8 cellular contexts compared by ENCODE assay signal in genomic region chr17:77375917-77376651, GRCh38.
DNase-seq lines count a peak whose midpoint lies in the region; FAIRE-seq and TF ChIP-seq lines count a peak whose summit lies in the region.

No MANE protein-coding gene starts in this region.

- H3K4me3 ChIP-seq in SK-N-MC (0 out of 2 replicates have a peak overlapping the region, but pooled peaks have one; percentile 82), ascending aorta (peak overlapping the region in 1 of 2 donors; percentile 80), mesenchymal stem cell (ENCODE audit: insufficient read depth in 1 of 2, low read depth in 1 of 2, low read length in 2 of 2) (peak overlapping the region in 1 of 2 experiments; percentile 93)

- H3K4ac ChIP-seq in mesenchymal stem cell (ENCODE audit: low read depth in 1 of 2, low read length in 2 of 2), result peak overlapping the region in 1 of 2 experiments; percentile 65

- no peak for TF ChIP-seq CTCF in ascending aorta (IDR thresholded peaks at IDR 0.05)

- H4K8ac ChIP-seq in mesenchymal stem cell (ENCODE audit: low read length), result peak overlapping the region; percentile 53

- H3K36me3 ChIP-seq in SK-N-MC (ENCODE audit: insufficient read depth, low read length), result no peaks in the 10 kb centered on the region
- H3K36me3 ChIP-seq in ascending aorta, result no peaks in the 10 kb centered on the region
- H3K36me3 ChIP-seq in mesenchymal stem cell (ENCODE audit: control insufficient read depth in 1 of 2, insufficient read depth in 2 of 2, low read depth in 1 of 2, low read length in 2 of 2), result peaks cover 3 to 31% of the 10 kb centered on the region in 2 experiments

- peak overlapping the region in 1 of 2 experiments; percentile 39 for H3K14ac ChIP-seq in mesenchymal stem cell (ENCODE audit: low read length in 2 of 2)

- peak overlapping the region; percentile 66 for H4K91ac ChIP-seq in mesenchymal stem cell (ENCODE audit: low read length)

- no peak overlapping the region for H2BK120ac ChIP-seq in mesenchymal stem cell (ENCODE audit: low read depth, low read length)

- H3K4me2 ChIP-seq in mesenchymal stem cell (ENCODE audit: low read length, poor library complexity, severe bottlenecking), result peak overlapping the region; percentile 5

- H3K4me1 ChIP-seq in ascending aorta, result peaks cover 59 to 74% of the 10 kb centered on the region in 2 donors
- peaks cover 70% of the 10 kb centered on the region for H3K4me1 ChIP-seq in mesenchymal stem cell (ENCODE audit: control insufficient read depth, insufficient read depth, low read depth, low read length)

- DNase-seq in AML-193 (lab: John Stamatoyannopoulos, UW) (peak; percentile 24 to 52), SK-N-MC (ENCODE audit: low read depth, low spot score) (no peak), ascending aorta (ENCODE audit: low spot score in 2 of 2) (no peak), mesenchymal stem cell (peak; percentile 73), COR-L47 (lab: John Stamatoyannopoulos, UW) (no peak), frontal cortex (ENCODE audit: low spot score in 2 of 2) (no peak), occipital lobe (lab: John Stamatoyannopoulos, UW) (no peak)
- peak; percentile 32 to 74 (median 60) for DNase-seq in stimulated activated naive CD4-positive, alpha-beta T cell (lab: John Stamatoyannopoulos, UW)

- WGBS in mesenchymal stem cell, result 69% methylated on average over 20 of the region's 20 CpGs

- H3K9ac ChIP-seq in SK-N-MC (ENCODE audit: insufficient read length) (no peak overlapping the region), mesenchymal stem cell (ENCODE audit: low read length) (peak overlapping the region; percentile 96)

- H2BK15ac ChIP-seq in mesenchymal stem cell (ENCODE audit: low read depth, poor library complexity, severe bottlenecking), result no peak overlapping the region

- H2BK12ac ChIP-seq in mesenchymal stem cell (ENCODE audit: low read length in 2 of 2), result peak overlapping the region in 1 of 2 experiments; percentile 24

- no peak overlapping the region for H2AFZ ChIP-seq in mesenchymal stem cell (ENCODE audit: low read depth, low read length)

- H3K27ac ChIP-seq in SK-N-MC (0 out of 2 replicates have a peak overlapping the region, but pooled peaks have one; percentile 36), ascending aorta (peak overlapping the region; percentile 92), mesenchymal stem cell (ENCODE audit: low read length, poor library complexity, severe bottlenecking) (peak overlapping the region; percentile 0)

- H3K9me3 ChIP-seq in SK-N-MC (ENCODE audit: low read depth, low read length) (no peaks in the 10 kb centered on the region), ascending aorta (no peaks in the 10 kb centered on the region), mesenchymal stem cell (ENCODE audit: control insufficient read depth, low read length) (no peaks in the 10 kb centered on the region)

- H3K18ac ChIP-seq in mesenchymal stem cell (ENCODE audit: low read depth in 1 of 2, low read length in 2 of 2), result peak overlapping the region; percentile 23 to 49

- no peak overlapping the region for H2AK5ac ChIP-seq in mesenchymal stem cell (ENCODE audit: low read length, severe bottlenecking)

- intact Hi-C loops in ascending aorta (cut with DNase I), result loop anchor here (2.0 to 5.0 kb wide), 2 partner anchors 33 to 101 kb away; no protein-coding TSS in a partner anchor

- no peak overlapping the region for H2BK5ac ChIP-seq in mesenchymal stem cell (ENCODE audit: low read depth, low read length, poor library complexity, severe bottlenecking)

- FAIRE-seq in frontal cortex (lab: Jason Lieb, UNC), result no peak

- peaks cover 1% of the 10 kb centered on the region for H3K79me1 ChIP-seq in mesenchymal stem cell (replicated peaks; ENCODE audit: low read length, poor library complexity, severe bottlenecking)

- H3K27me3 ChIP-seq in ascending aorta, result no peaks in the 10 kb centered on the region
- no peaks in the 10 kb centered on the region for H3K27me3 ChIP-seq in mesenchymal stem cell (ENCODE audit: control insufficient read depth in 1 of 2, insufficient read depth in 1 of 2, low read length in 2 of 2)

- peak overlapping the region in 1 of 2 experiments; percentile 90 for H3K23ac ChIP-seq in mesenchymal stem cell (ENCODE audit: low read length in 2 of 2)

Comparison
In these comparisons a context has a peak if more than half of its experiments do, and no peak if none do; other contexts are left out.
1. DNase-seq: peak in AML-193 (2 of 2), mesenchymal stem cell (single experiment) and stimulated activated naive CD4-positive, alpha-beta T cell (6 of 6); none in SK-N-MC (single experiment), ascending aorta (0 of 2), COR-L47 (single experiment), frontal cortex (0 of 2) and occipital lobe (single experiment).
2. H3K27ac ChIP-seq: peak in every context shown above with its lines; median percentile 92 in ascending aorta; 36 in SK-N-MC; 0 in mesenchymal stem cell.